24 cellular contexts compared by ENCODE assay signal in the genomic region with DNA sequence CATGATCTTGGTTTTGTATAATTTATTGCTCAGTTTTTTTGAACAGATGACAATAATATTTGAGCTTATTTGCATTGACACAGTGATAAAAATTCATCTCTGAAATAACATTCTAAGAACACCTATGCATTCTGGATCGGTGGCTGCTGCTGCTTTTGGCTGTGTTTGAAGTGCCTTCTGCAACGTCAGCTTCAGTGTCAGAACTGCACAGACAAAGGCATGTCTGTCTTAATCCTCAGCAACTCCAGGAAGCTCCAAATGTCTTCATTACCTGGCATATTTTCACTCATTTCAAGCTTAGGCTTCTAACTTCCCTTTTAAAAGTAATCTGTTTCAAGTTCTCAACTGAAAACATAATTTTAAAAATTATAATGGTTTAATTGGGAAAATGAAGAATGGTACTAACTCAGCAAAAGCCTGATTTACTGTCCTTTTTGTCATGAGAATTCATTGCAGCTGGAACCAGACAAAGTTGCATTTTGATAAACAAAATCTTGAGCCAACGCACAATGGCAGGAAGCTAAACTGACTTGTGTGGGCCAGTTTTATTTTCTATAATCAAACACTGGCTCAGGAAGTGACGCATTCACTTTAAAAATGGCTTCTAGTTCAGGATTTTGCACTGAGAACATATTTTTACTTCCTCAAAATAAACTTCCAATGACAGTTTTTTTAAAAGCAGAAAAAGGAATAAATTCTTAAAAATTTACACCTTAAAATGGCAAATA. TPM values are rescaled to one million over a fixed set of nuclear protein-coding genes. Genes with fewer than 3 reads are reported as not detected.
"Had no signal": no experiment of that assay in that cellular context is flagged by ENCODE, and none has a peak within 500 bp of the region (broad histone marks: within the 10 kb centered on the region; RNA-seq: fewer than 3 reads in every experiment).

No MANE protein-coding gene starts in this region.

- H3K27me3 ChIP-seq: colonic mucosa, ovary, upper lobe of left lung had no signal

- H3K4me1 ChIP-seq: colonic mucosa, esophagus muscularis mucosa, suprapubic skin had no signal

- DNase-seq: activated CD4-positive, alpha-beta T cell treated with anti-CD3 and anti-CD28 coated beads for 36 hours; activated CD4-positive, alpha-beta T cell treated with anti-CD3 and anti-CD28 coated beads, Interleukin-2, amount 50 U/mL, for 48 hours; amniotic stem cell; central memory CD4-positive, alpha-beta T cell; colonic mucosa; effector CD8-positive, alpha-beta T cell; hippocampal formation; islet precursor cell; mesendoderm; natural killer cell; ovary; stimulated activated CD4-positive, alpha-beta T cell treated with anti-CD3 and anti-CD28 coated beads, Interleukin-12 subunit alpha, Interleukin-12 subunit beta, amount 100 ng/mL, for 4 hours; stimulated activated CD4-positive, alpha-beta T cell treated with anti-CD3 and anti-CD28 coated beads, Interleukin-2, amount 100 ng/mL, for 24 hours; stimulated activated naive CD4-positive, alpha-beta T cell treated with Interleukin-2 at 50 U/mL for 16 hours; upper lobe of left lung had no signal

- H3K4me3 Mint-ChIP-seq: activated CD4-positive, alpha-beta T cell treated with anti-CD3 and anti-CD28 coated beads for 36 hours; activated naive CD8-positive, alpha-beta T cell; activated T-helper 1 cell treated with anti-CD3 and anti-CD28 coated beads, Interleukin-12 subunit alpha, Interleukin-12 subunit beta, Interleukin-2, Interleukin-4 antibody, amounts not matched to agents 30 ng/mL and 10 ng/mL and 1 ng/mL, durations not matched to agents 14 hours and 24 hours and 36 hours; natural killer cell; T-helper 2 cell treated with Interferon-gamma antibody and Interleukin-4, amounts not matched to agents 5 μg/mL and 100 μg/mL, for 36 hours; WTC11 had no signal

- H3K36me3 Mint-ChIP-seq: activated naive CD8-positive, alpha-beta T cell; natural killer cell; WTC11 had no signal

- H3K4me1 Mint-ChIP-seq: activated CD4-positive, alpha-beta T cell treated with anti-CD3 and anti-CD28 coated beads for 36 hours; natural killer cell; WTC11 had no signal

- H3K36me3 ChIP-seq: colonic mucosa, esophagus muscularis mucosa, ovary, suprapubic skin, upper lobe of left lung had no signal

- H3K27ac ChIP-seq: colonic mucosa, esophagus muscularis mucosa, ovary, suprapubic skin, upper lobe of left lung had no signal

- H3K4me3 ChIP-seq: colonic mucosa, esophagus muscularis mucosa, ovary, suprapubic skin, upper lobe of left lung had no signal

- ATAC-seq: activated CD4-positive, alpha-beta T cell treated with anti-CD3 and anti-CD28 coated beads for 36 hours; left lobe of liver; natural killer cell; WTC11 had no signal

- H3K27ac Mint-ChIP-seq: activated CD4-positive, alpha-beta T cell treated with anti-CD3 and anti-CD28 coated beads for 36 hours; activated naive CD8-positive, alpha-beta T cell; activated T-helper 1 cell treated with anti-CD3 and anti-CD28 coated beads, Interleukin-12 subunit alpha, Interleukin-12 subunit beta, Interleukin-2, Interleukin-4 antibody, amounts not matched to agents 30 ng/mL and 10 ng/mL and 1 ng/mL, durations not matched to agents 14 hours and 24 hours and 36 hours; natural killer cell; T-helper 2 cell treated with Interferon-gamma antibody and Interleukin-4, amounts not matched to agents 5 μg/mL and 100 μg/mL, for 36 hours; WTC11 had no signal

- H3K9me3 ChIP-seq: colonic mucosa, suprapubic skin had no signal

- H3K9me3 Mint-ChIP-seq: activated T-helper 1 cell treated with anti-CD3 and anti-CD28 coated beads, Interleukin-12 subunit alpha, Interleukin-12 subunit beta, Interleukin-2, Interleukin-4 antibody, amounts not matched to agents 30 ng/mL and 10 ng/mL and 1 ng/mL, durations not matched to agents 14 hours and 24 hours and 36 hours; natural killer cell; T-helper 2 cell treated with Interferon-gamma antibody and Interleukin-4, amounts not matched to agents 5 μg/mL and 100 μg/mL, for 36 hours had no signal

RNA-seq across cellular contexts. Expression of a gene that starts 38.7 kb away (rescaled TPM):
- total RNA-seq: activated CD4-positive, alpha-beta T cell treated with anti-CD3 and anti-CD28 coated beads for 36 hours; activated T-helper 1 cell treated with anti-CD3 and anti-CD28 coated beads, Interleukin-12 subunit alpha, Interleukin-12 subunit beta, Interleukin-2, Interleukin-4 antibody, amounts not matched to agents 30 ng/mL and 10 ng/mL and 1 ng/mL, durations not matched to agents 14 hours and 24 hours and 36 hours; colonic mucosa; esophagus muscularis mucosa; left lobe of liver; natural killer cell; ovary; renal cortical epithelial cell; SK-MEL-5; suprapubic skin; upper lobe of left lung; WTC11 had no signal
